Comparison of ENCODE assay signal across 1 cellular context in the genomic region with DNA sequence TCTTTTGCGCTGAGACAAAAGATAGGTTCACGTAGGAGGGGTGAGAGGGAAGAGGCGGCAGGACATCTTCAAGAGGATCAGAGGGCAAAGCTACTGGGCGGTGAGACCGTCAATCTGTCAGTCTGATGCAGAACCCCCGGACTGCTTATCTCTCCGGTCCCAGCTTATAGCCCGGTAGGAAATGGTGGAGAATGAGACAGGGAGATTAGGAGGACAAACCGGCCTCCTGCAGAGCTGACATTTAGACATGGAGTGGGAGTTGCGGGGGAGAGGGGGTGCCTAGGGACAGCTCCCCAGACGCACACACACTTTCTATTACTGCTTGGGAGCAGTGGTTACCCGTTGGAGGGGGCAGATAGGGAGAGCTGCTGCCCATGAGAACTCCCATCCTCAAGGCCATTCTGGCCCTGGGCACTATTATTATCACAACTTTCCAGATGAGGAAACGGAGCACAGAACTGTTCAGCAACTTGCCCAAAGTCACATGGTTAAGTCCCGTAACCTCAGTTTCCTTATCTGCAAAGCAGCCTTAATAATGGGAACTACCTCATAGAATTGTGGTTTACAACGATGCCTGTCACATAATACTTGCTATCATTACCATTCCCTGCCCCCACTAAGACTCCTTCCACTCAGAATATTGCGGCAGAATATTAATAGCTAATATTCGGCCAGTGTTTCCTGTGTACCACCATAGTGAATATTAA.
TF ChIP-seq lines count a peak whose summit lies in the region.

No MANE protein-coding gene starts in this region.

TF ChIP-seq in K562, 482 proteins besides CTCF, POLR2A, EP300 and RAD21 (continued from another document and continues in another):
- TF ChIP-seq, protein P1, sequence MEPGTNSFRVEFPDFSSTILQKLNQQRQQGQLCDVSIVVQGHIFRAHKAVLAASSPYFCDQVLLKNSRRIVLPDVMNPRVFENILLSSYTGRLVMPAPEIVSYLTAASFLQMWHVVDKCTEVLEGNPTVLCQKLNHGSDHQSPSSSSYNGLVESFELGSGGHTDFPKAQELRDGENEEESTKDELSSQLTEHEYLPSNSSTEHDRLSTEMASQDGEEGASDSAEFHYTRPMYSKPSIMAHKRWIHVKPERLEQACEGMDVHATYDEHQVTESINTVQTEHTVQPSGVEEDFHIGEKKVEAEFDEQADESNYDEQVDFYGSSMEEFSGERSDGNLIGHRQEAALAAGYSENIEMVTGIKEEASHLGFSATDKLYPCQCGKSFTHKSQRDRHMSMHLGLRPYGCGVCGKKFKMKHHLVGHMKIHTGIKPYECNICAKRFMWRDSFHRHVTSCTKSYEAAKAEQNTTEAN (CRISPR knock-in tag; IDR thresholded peaks at IDR 0.05) = no peak
- TF ChIP-seq NR2C1 (IDR thresholded peaks at IDR 0.05) = no peak
- TF ChIP-seq NR2C1 (tag; IDR thresholded peaks at IDR 0.05) = peak; percentile 74
- peak; percentile 73 for TF ChIP-seq MEF2A (IDR thresholded peaks at IDR 0.05; ENCODE audit: control insufficient read depth, low read depth, low read length)
- TF ChIP-seq CLOCK (CRISPR knock-in tag; IDR thresholded peaks at IDR 0.05; ENCODE audit: borderline replicate concordance) = no peak
- no peak for TF ChIP-seq ATF1 (CRISPR knock-in tag; IDR thresholded peaks at IDR 0.05)
- TF ChIP-seq ATF1 (tag; IDR thresholded peaks at IDR 0.05) = no peak
- TF ChIP-seq COPS2 (conservative IDR thresholded peaks at IDR 0.05) = no peak
- TF ChIP-seq IFI16 (CRISPR knock-in tag; IDR thresholded peaks at IDR 0.05) = no peak
- no peak for TF ChIP-seq ZFX (CRISPR knock-in tag; IDR thresholded peaks at IDR 0.05)
- peak; percentile 94 for TF ChIP-seq MECOM (CRISPR knock-in tag; IDR thresholded peaks at IDR 0.05)
- TF ChIP-seq, protein P2, sequence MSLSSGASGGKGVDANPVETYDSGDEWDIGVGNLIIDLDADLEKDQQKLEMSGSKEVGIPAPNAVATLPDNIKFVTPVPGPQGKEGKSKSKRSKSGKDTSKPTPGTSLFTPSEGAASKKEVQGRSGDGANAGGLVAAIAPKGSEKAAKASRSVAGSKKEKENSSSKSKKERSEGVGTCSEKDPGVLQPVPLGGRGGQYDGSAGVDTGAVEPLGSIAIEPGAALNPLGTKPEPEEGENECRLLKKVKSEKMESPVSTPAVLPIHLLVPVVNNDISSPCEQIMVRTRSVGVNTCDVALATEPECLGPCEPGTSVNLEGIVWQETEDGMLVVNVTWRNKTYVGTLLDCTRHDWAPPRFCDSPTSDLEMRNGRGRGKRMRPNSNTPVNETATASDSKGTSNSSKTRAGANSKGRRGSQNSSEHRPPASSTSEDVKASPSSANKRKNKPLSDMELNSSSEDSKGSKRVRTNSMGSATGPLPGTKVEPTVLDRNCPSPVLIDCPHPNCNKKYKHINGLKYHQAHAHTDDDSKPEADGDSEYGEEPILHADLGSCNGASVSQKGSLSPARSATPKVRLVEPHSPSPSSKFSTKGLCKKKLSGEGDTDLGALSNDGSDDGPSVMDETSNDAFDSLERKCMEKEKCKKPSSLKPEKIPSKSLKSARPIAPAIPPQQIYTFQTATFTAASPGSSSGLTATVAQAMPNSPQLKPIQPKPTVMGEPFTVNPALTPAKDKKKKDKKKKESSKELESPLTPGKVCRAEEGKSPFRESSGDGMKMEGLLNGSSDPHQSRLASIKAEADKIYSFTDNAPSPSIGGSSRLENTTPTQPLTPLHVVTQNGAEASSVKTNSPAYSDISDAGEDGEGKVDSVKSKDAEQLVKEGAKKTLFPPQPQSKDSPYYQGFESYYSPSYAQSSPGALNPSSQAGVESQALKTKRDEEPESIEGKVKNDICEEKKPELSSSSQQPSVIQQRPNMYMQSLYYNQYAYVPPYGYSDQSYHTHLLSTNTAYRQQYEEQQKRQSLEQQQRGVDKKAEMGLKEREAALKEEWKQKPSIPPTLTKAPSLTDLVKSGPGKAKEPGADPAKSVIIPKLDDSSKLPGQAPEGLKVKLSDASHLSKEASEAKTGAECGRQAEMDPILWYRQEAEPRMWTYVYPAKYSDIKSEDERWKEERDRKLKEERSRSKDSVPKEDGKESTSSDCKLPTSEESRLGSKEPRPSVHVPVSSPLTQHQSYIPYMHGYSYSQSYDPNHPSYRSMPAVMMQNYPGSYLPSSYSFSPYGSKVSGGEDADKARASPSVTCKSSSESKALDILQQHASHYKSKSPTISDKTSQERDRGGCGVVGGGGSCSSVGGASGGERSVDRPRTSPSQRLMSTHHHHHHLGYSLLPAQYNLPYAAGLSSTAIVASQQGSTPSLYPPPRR (CRISPR knock-in tag; IDR thresholded peaks at IDR 0.05; ENCODE audit: borderline replicate concordance) = peak; percentile 82
- TF ChIP-seq SP2 (IDR thresholded peaks at IDR 0.05; ENCODE audit: extremely low read depth, low read depth, low read length, poor library complexity, severe bottlenecking) = no peak
- TF ChIP-seq HMG20B (CRISPR knock-in tag; IDR thresholded peaks at IDR 0.05) = no peak
- no peak for TF ChIP-seq SPI1 (IDR thresholded peaks at IDR 0.05; ENCODE audit: borderline replicate concordance, low read depth, low read length)
- no peak for TF ChIP-seq ZNF77 (CRISPR knock-in tag; IDR thresholded peaks at IDR 0.05)
- TF ChIP-seq SIX5 (IDR thresholded peaks at IDR 0.05; ENCODE audit: borderline replicate concordance in 1 of 2, insufficient read depth in 1 of 2, low read depth in 1 of 2, low read length in 2 of 2) = no peak
- no peak for TF ChIP-seq ZNF696 (CRISPR knock-in tag; conservative IDR thresholded peaks at IDR 0.05)
- peak; percentile 95 for TF ChIP-seq ETV5 (CRISPR knock-in tag; IDR thresholded peaks at IDR 0.05; ENCODE audit: low read depth)
- no peak for TF ChIP-seq POLR2B (IDR thresholded peaks at IDR 0.05; ENCODE audit: low read depth, partially characterized antibody)
- peak; percentile 46; the same call in 1 of the 2 replicates for TF ChIP-seq PHF8 (IDR thresholded peaks at IDR 0.05; ENCODE audit: borderline replicate concordance, low read length)
- no peak for TF ChIP-seq USF1 (CRISPR knock-in tag; IDR thresholded peaks at IDR 0.05)
- peak; percentile 99 for TF ChIP-seq MEIS2 (IDR thresholded peaks at IDR 0.05; ENCODE audit: partially characterized antibody)
- TF ChIP-seq NR2C2 (CRISPR knock-in tag; IDR thresholded peaks at IDR 0.05) = no peak
- peak; percentile 77 for TF ChIP-seq NR2C2 (tag; IDR thresholded peaks at IDR 0.05)
- TF ChIP-seq, protein P3, sequence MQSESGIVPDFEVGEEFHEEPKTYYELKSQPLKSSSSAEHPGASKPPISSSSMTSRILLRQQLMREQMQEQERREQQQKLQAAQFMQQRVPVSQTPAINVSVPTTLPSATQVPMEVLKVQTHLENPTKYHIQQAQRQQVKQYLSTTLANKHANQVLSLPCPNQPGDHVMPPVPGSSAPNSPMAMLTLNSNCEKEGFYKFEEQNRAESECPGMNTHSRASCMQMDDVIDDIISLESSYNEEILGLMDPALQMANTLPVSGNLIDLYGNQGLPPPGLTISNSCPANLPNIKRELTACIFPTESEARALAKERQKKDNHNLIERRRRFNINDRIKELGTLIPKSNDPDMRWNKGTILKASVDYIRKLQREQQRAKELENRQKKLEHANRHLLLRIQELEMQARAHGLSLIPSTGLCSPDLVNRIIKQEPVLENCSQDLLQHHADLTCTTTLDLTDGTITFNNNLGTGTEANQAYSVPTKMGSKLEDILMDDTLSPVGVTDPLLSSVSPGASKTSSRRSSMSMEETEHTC (IDR thresholded peaks at IDR 0.05) = no peak; the same call in 1 of the 2 replicates
- TF ChIP-seq GTF3C2 (IDR thresholded peaks at IDR 0.05; ENCODE audit: borderline replicate concordance, extremely low read depth, insufficient read length) = no peak
- TF ChIP-seq ARID2 (IDR thresholded peaks at IDR 0.05) = no peak
- TF ChIP-seq HCFC1 (IDR thresholded peaks at IDR 0.05; ENCODE audit: low read depth, low read length) = 0 out of 2 replicates have a peak, but pooled peaks have one; percentile 23
- TF ChIP-seq ETV6 (IDR thresholded peaks at IDR 0.05; ENCODE audit: borderline replicate concordance in 1 of 2, low read depth in 2 of 2, low read length in 1 of 2) = peak in 1 of 2 experiments; percentile 78; a peak in 1 of 4 replicates
- TF ChIP-seq ETV6 (CRISPR knock-in tag; IDR thresholded peaks at IDR 0.05; ENCODE audit: borderline replicate concordance) = no peak
- peak in 1 of 2 experiments; percentile 72; a peak in 1 of 4 replicates for TF ChIP-seq ZNF318 (IDR thresholded peaks at IDR 0.05; ENCODE audit: borderline replicate concordance in 1 of 2, low read depth in 1 of 2)
